Comparison of ENCODE assay signal across 6 cellular contexts in genomic region chr16:30561212-30561816, GRCh38. TPM values are rescaled to one million over a fixed set of nuclear protein-coding genes. Genes with fewer than 3 reads are reported as not detected.
DNase-seq lines count a peak whose midpoint lies in the region; ATAC-seq, FAIRE-seq and TF ChIP-seq lines count a peak whose summit lies in the region.

No MANE protein-coding gene starts in this region.

- H3K36me3 ChIP-seq in kidney (ENCODE audit: control insufficient read depth in 1 of 2, insufficient read depth in 2 of 2, low read length in 2 of 2), result no peaks in the 10 kb centered on the region

- intact Hi-C loops in kidney (cut with DNase I), result no loop called here

- peak overlapping the region; percentile 58 to 80 for H3K9ac ChIP-seq in kidney (ENCODE audit: low read length in 2 of 2)

- H3K9me3 ChIP-seq in kidney (ENCODE audit: control insufficient read depth in 1 of 2, low read length in 2 of 2), result no peaks in the 10 kb centered on the region

- peak overlapping the region; percentile 6 to 22 for H3K27ac ChIP-seq in kidney (ENCODE audit: low read depth in 2 of 2, low read length in 2 of 2)

- no peak for ATAC-seq in GM18520 (IDR thresholded peaks at IDR 0.05; ENCODE audit: unreplicated experiment)
- ATAC-seq in HG03460 (IDR thresholded peaks at IDR 0.05; ENCODE audit: unreplicated experiment), result no peak

- FAIRE-seq in kidney (lab: Jason Lieb, UNC), result no peak

- peak overlapping the region; percentile 31 to 71 for H3K4me3 ChIP-seq in kidney (ENCODE audit: low read length in 2 of 2)

- H3K4me1 ChIP-seq in kidney (ENCODE audit: control insufficient read depth in 1 of 2, insufficient read depth in 1 of 2, low read depth in 1 of 2, low read length in 2 of 2), result peaks cover 0 to 2% of the 10 kb centered on the region in 2 donors

- DNase-seq in stimulated activated CD4-positive, alpha-beta T cell treated with anti-CD3 and anti-CD28 coated beads, Interleukin-4, amount 100 ng/mL, for 24 hours, result peak; percentile 15
- no peak for DNase-seq in stimulated activated CD4-positive, alpha-beta T cell treated with anti-CD3 and anti-CD28 coated beads, Interleukin-4, amount 100 ng/mL, for 4 hours
- DNase-seq in kidney, result peak; percentile 82
- DNase-seq in NCI-H524 treated with DMSO at 0.1 percent for 48 hours (lab: John Stamatoyannopoulos, UW), result no peak

- TF ChIP-seq CTCF in kidney (IDR thresholded peaks at IDR 0.05; ENCODE audit: borderline replicate concordance, extremely low read depth, insufficient read depth), result no peak

RNA-seq across cellular contexts. Expression of gene ZNF764, which starts 3.1 kb away (rescaled TPM):
- 11.9 TPM for total RNA-seq in kidney
- polyA plus RNA-seq in kidney (ENCODE audit: insufficient read depth, low read depth, low replicate concordance), result 4.4 TPM

RNA-seq across cellular contexts. Expression of gene ZNF688, which starts 10.2 kb away (rescaled TPM):
- 16.7 TPM for total RNA-seq in kidney
- polyA plus RNA-seq in kidney (ENCODE audit: insufficient read depth, low read depth, low replicate concordance), result 32.7 TPM

RNA-seq across cellular contexts. Expression of gene ZNF785, which starts 24.2 kb away (rescaled TPM):
- total RNA-seq in kidney, result 18.5 TPM
- polyA plus RNA-seq in kidney (ENCODE audit: insufficient read depth, low read depth, low replicate concordance), result 6.3 TPM

RNA-seq across cellular contexts. Expression of gene ZNF747, which starts 26.7 kb away (rescaled TPM):
- total RNA-seq in kidney, result 11.6 TPM
- polyA plus RNA-seq in kidney (ENCODE audit: insufficient read depth, low read depth, low replicate concordance), result 10.1 TPM

RNA-seq across cellular contexts. Expression of gene ZNF768, which starts 34.9 kb away (rescaled TPM):
- 36.2 TPM for total RNA-seq in kidney
- polyA plus RNA-seq in kidney (ENCODE audit: insufficient read depth, low read depth, low replicate concordance), result 46.9 TPM

Comparison
In these comparisons a context has a peak if more than half of its experiments do, and no peak if none do; other contexts are left out.
1. DNase-seq: peak in stimulated activated CD4-positive, alpha-beta T cell treated with anti-CD3 and anti-CD28 coated beads, Interleukin-4, amount 100 ng/mL, for 24 hours (single experiment) and kidney (single experiment); none in stimulated activated CD4-positive, alpha-beta T cell treated with anti-CD3 and anti-CD28 coated beads, Interleukin-4, amount 100 ng/mL, for 4 hours (0 of 2) and NCI-H524 treated with DMSO at 0.1 percent for 48 hours (single experiment).